In the genomic region with DNA sequence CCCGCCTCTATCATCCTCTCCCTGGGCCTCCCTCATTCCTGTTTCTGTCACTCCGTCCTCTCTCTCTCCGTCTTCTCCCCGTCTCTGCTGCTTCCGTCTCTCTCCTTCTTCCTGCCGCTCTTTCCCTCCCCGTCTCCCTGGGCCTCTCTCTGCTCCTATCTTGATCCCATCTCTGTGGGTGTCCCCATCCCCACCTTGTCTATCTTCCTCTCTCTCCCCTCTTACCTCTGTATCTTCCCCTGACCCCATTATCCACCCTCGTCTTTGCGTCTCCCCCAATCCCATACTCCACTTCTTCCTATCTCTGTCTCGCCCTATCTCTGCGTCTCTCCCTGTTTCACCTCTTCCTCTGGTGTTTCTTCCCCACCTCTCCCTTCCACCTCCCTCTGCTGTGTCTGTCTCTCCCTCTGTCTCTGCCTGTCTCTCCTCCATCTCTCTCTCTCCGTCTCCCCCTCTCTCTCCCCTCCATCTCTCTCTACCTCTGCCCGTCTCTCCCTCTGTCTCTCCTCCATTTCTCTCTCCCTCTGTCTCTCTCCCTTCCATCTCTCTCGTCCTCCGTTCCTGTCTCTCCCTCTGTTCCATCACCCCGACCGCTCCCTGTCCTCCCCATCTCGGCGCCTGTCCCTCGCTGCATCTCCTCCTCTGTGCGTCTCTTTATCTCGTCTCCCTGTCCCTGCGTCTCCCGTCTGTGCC, we compare ENCODE assay signal across 2 cellular contexts.
TF ChIP-seq lines count a peak whose summit lies in the region.

No MANE protein-coding gene starts in this region.

TF ChIP-seq in HEK293, 187 proteins besides CTCF, POLR2A, EP300 and RAD21 (continues in another document):
- TF ChIP-seq ZNF24 (tag by site-specific recombination; IDR thresholded peaks at IDR 0.05) (no peak), ZNF239 (tag by site-specific recombination; IDR thresholded peaks at IDR 0.05) (0 out of 2 replicates have a peak, but pooled peaks have one; percentile 13), ZNF398 (tag by site-specific recombination; IDR thresholded peaks at IDR 0.05) (peak; percentile 37), ZNF433 (tag by site-specific recombination; IDR thresholded peaks at IDR 0.05; ENCODE audit: low read depth) (no peak), ZNF654 (tag by site-specific recombination; IDR thresholded peaks at IDR 0.05; ENCODE audit: low read depth) (no peak), ZNF214 (tag by site-specific recombination; IDR thresholded peaks at IDR 0.05; ENCODE audit: borderline replicate concordance) (no peak), ZNF221 (tag by site-specific recombination; IDR thresholded peaks at IDR 0.05; ENCODE audit: borderline replicate concordance) (no peak), ZNF169 (tag by site-specific recombination; IDR thresholded peaks at IDR 0.05) (no peak), ZFP69B (tag by site-specific recombination; IDR thresholded peaks at IDR 0.05) (no peak), ZNF747 (tag by site-specific recombination; IDR thresholded peaks at IDR 0.05) (peak; percentile 25; the same call in 1 of the 2 replicates), MEIS1 (CRISPR knock-in tag; IDR thresholded peaks at IDR 0.05; ENCODE audit: borderline replicate concordance) (no peak), ZBTB10 (tag by site-specific recombination; IDR thresholded peaks at IDR 0.05) (peak; percentile 72)
- TF ChIP-seq, protein P1, sequence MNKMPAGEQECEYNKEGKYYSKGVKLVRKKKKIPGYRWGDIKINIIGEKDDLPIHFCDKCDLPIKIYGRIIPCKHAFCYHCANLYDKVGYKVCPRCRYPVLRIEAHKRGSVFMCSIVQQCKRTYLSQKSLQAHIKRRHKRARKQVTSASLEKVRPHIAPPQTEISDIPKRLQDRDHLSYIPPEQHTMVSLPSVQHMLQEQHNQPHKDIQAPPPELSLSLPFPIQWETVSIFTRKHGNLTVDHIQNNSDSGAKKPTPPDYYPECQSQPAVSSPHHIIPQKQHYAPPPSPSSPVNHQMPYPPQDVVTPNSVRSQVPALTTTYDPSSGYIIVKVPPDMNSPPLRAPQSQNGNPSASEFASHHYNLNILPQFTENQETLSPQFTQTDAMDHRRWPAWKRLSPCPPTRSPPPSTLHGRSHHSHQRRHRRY (tag by site-specific recombination; IDR thresholded peaks at IDR 0.05) = peak; percentile 45; the same call in 1 of the 2 replicates
- TF ChIP-seq, protein P2, sequence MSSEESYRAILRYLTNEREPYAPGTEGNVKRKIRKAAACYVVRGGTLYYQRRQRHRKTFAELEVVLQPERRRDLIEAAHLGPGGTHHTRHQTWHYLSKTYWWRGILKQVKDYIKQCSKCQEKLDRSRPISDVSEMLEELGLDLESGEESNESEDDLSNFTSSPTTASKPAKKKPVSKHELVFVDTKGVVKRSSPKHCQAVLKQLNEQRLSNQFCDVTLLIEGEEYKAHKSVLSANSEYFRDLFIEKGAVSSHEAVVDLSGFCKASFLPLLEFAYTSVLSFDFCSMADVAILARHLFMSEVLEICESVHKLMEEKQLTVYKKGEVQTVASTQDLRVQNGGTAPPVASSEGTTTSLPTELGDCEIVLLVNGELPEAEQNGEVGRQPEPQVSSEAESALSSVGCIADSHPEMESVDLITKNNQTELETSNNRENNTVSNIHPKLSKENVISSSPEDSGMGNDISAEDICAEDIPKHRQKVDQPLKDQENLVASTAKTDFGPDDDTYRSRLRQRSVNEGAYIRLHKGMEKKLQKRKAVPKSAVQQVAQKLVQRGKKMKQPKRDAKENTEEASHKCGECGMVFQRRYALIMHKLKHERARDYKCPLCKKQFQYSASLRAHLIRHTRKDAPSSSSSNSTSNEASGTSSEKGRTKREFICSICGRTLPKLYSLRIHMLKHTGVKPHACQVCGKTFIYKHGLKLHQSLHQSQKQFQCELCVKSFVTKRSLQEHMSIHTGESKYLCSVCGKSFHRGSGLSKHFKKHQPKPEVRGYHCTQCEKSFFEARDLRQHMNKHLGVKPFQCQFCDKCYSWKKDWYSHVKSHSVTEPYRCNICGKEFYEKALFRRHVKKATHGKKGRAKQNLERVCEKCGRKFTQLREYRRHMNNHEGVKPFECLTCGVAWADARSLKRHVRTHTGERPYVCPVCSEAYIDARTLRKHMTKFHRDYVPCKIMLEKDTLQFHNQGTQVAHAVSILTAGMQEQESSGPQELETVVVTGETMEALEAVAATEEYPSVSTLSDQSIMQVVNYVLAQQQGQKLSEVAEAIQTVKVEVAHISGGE (tag by site-specific recombination; conservative IDR thresholded peaks at IDR 0.05; ENCODE audit: low read depth) = peak; percentile 21; the same call in 1 of the 2 replicates

TF ChIP-seq in GM12878, 131 proteins besides CTCF, POLR2A, EP300 and RAD21:
- TF ChIP-seq ZBTB40 (IDR thresholded peaks at IDR 0.05; ENCODE audit: borderline replicate concordance) = peak; percentile 31; the same call in 1 of the 2 replicates
- TF ChIP-seq ZNF217 (IDR thresholded peaks at IDR 0.05) = no peak
- TF ChIP-seq PAX8 (IDR thresholded peaks at IDR 0.05) = no peak
- TF ChIP-seq IKZF2 (IDR thresholded peaks at IDR 0.05) = peak in 1 of 2 experiments; percentile 22; a peak in 1 of 4 replicates
- no peak for TF ChIP-seq CREM (IDR thresholded peaks at IDR 0.05; ENCODE audit: low read depth)
- no peak for TF ChIP-seq PBX3 (IDR thresholded peaks at IDR 0.05; ENCODE audit: insufficient replicate concordance, low read depth, low read length)
- TF ChIP-seq NBN (IDR thresholded peaks at IDR 0.05) = 0 out of 2 replicates have a peak, but pooled peaks have one; percentile 37
- TF ChIP-seq, protein P3, sequence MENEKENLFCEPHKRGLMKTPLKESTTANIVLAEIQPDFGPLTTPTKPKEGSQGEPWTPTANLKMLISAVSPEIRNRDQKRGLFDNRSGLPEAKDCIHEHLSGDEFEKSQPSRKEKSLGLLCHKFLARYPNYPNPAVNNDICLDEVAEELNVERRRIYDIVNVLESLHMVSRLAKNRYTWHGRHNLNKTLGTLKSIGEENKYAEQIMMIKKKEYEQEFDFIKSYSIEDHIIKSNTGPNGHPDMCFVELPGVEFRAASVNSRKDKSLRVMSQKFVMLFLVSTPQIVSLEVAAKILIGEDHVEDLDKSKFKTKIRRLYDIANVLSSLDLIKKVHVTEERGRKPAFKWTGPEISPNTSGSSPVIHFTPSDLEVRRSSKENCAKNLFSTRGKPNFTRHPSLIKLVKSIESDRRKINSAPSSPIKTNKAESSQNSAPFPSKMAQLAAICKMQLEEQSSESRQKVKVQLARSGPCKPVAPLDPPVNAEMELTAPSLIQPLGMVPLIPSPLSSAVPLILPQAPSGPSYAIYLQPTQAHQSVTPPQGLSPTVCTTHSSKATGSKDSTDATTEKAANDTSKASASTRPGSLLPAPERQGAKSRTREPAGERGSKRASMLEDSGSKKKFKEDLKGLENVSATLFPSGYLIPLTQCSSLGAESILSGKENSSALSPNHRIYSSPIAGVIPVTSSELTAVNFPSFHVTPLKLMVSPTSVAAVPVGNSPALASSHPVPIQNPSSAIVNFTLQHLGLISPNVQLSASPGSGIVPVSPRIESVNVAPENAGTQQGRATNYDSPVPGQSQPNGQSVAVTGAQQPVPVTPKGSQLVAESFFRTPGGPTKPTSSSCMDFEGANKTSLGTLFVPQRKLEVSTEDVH (IDR thresholded peaks at IDR 0.05; ENCODE audit: low read depth, partially characterized antibody) = no peak
- peak; percentile 77; the same call in 1 of the 2 replicates for TF ChIP-seq HDGF (IDR thresholded peaks at IDR 0.05)
